In genomic region chr5:10354048-10354872, GRCh38 we compare ENCODE assay signal across 8 cellular contexts. TPM values are rescaled to one million over a fixed set of nuclear protein-coding genes. Genes with fewer than 3 reads are reported as not detected.
DNase-seq lines count a peak whose midpoint lies in the region; ATAC-seq lines count a peak whose summit lies in the region.

No MANE protein-coding gene starts in this region.

- peak overlapping the region; percentile 97 for H3K27ac ChIP-seq in mesodermal cell (ENCODE audit: low read depth, low read length, severe bottlenecking)

- WGBS in mesodermal cell (ENCODE audit: insufficient coverage in 2 of 2), 2 experiments, result 1% methylated on average over 31 to 45 of the region's 54 CpGs

- ATAC-seq in GM18498 (IDR thresholded peaks at IDR 0.05; ENCODE audit: unreplicated experiment), result peak; percentile 22
- ATAC-seq in HG02588 (IDR thresholded peaks at IDR 0.05; ENCODE audit: unreplicated experiment), result peak; percentile 30
- peak; percentile 5 for ATAC-seq in stimulated activated naive CD8-positive, alpha-beta T cell treated with anti-CD3 and anti-CD28 coated beads, Interleukin-15, Interleukin-2, amounts not matched to agents 100 U/mL and 50 U/mL, for 24 hours
- no peak for ATAC-seq in HG03469 (IDR thresholded peaks at IDR 0.05; ENCODE audit: unreplicated experiment)

- H3K4me1 ChIP-seq in mesodermal cell (ENCODE audit: control insufficient read depth, insufficient read depth, low read length, poor library complexity, severe bottlenecking), result peaks cover 8% of the 10 kb centered on the region

- H3K4me3 ChIP-seq in mesodermal cell (ENCODE audit: extremely low read depth, insufficient read depth, low read length, poor library complexity, severe bottlenecking), result peak overlapping the region; percentile 90

- no peaks in the 10 kb centered on the region for H3K9me3 ChIP-seq in mesodermal cell (ENCODE audit: control insufficient read depth, low read length)

- H3K36me3 ChIP-seq in mesodermal cell (ENCODE audit: control insufficient read depth, insufficient read depth, low read length), result peaks cover 4% of the 10 kb centered on the region

- DNase-seq in NCI-H2081 treated with DMSO at 0.1 percent for 48 hours (lab: John Stamatoyannopoulos, UW) (peak; percentile 37), ecto neural progenitor cell (ENCODE audit: low spot score) (peak; percentile 77)
- DNase-seq in activated CD4-positive, alpha-beta T cell treated with anti-CD3 and anti-CD28 coated beads for 4 hours, result peak; percentile 34 to 37
- peak; percentile 59 for DNase-seq in stimulated activated naive CD8-positive, alpha-beta T cell treated with anti-CD3 and anti-CD28 coated beads, Interleukin-15, Interleukin-2, amounts not matched to agents 100 U/mL and 50 U/mL, for 24 hours

RNA-seq across cellular contexts. Expression of gene MARCHF6, which starts 0.8 kb away (rescaled TPM):
- polyA plus RNA-seq in mesodermal cell (2013, experiment 1 of 2), result 92.8 TPM
- polyA plus RNA-seq in mesodermal cell (2013, experiment 2 of 2), result 83.4 TPM

RNA-seq across cellular contexts. Expression of gene CMBL, which starts 46.6 kb away (rescaled TPM):
- 22.7 TPM for polyA plus RNA-seq in mesodermal cell (2013, experiment 1 of 2)
- polyA plus RNA-seq in mesodermal cell (2013, experiment 2 of 2), result 24.0 TPM
